10 cellular contexts compared by ENCODE assay signal in the genomic region with DNA sequence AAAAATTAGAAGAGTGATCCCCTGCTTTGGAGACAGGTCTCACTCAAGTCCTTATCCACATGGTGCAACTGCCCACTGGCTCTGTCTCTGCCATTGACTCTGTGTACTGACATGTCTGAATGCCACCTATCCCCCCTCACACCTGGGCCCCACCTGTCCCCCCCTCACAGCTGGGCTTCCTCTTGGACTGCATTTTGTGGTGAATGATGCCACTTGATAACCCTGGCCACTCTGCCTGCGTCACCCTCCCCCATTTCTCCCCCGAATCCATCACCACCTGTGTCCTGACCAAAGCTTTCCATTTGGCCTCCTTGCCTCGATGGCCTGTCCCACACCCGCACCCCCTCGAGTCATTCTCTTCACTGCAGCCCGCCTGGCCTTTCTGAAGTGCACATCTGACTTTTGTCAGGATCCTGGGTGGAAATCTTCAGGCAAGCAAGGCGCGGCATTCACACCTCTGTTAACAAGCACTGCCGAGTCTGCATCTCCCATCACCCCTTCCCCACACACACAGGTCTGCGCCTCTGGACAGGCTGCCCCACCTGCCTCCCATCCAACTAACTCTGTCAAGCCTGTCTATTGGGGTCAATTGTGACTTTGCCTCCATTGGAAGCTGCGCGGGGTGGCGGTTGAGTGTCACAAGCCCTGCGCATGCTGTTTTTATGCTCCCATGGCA.
DNase-seq lines count a peak whose midpoint lies in the region; ATAC-seq and TF ChIP-seq lines count a peak whose summit lies in the region.
"Had no signal": no experiment of that assay in that cellular context is flagged by ENCODE, and none has a peak within 500 bp of the region (broad histone marks: within the 10 kb centered on the region; RNA-seq: fewer than 3 reads in every experiment).

No MANE protein-coding gene starts in this region.

- no peak for TF ChIP-seq CTCF in epithelial cell of proximal tubule (conservative IDR thresholded peaks at IDR 0.05; ENCODE audit: low read depth, low read length)
- TF ChIP-seq CTCF in prostate gland (IDR thresholded peaks at IDR 0.05), result no peak

- no peak overlapping the region for H3K27ac ChIP-seq in prostate gland
- H3K27ac ChIP-seq: C4-2B had no signal

- H3K36me3 Mint-ChIP-seq in T-helper 17 cell (ENCODE audit: low read depth), result peaks cover 12% of the 10 kb centered on the region

- TF ChIP-seq POLR2A in prostate gland (IDR thresholded peaks at IDR 0.05), result no peak

- no peaks in the 10 kb centered on the region for H3K9me3 ChIP-seq in T-helper 17 cell (ENCODE audit: control insufficient read depth, low read length, poor library complexity, severe bottlenecking)
- no peaks in the 10 kb centered on the region for H3K9me3 ChIP-seq in prostate gland

- H3K4me1 Mint-ChIP-seq in T-helper 17 cell, result peaks cover 70% of the 10 kb centered on the region

- H3K27ac Mint-ChIP-seq in T-helper 17 cell, result peak overlapping the region; percentile 94

- no peaks in the 10 kb centered on the region for H3K4me1 ChIP-seq in prostate gland (replicated peaks)

- intact Hi-C loops in prostate gland (cut with DNase I), result no loop called here

- H3K4me3 ChIP-seq in epithelial cell of proximal tubule (ENCODE audit: low read depth, low read length) (peak overlapping the region; percentile 85), prostate gland (no peak overlapping the region)

- ATAC-seq in T-helper 17 cell (no peak), GM21576 (IDR thresholded peaks at IDR 0.05; ENCODE audit: unreplicated experiment) (no peak)

- peak; percentile 71 for DNase-seq in activated CD8-positive, alpha-beta memory T cell treated with anti-CD3 and anti-CD28 coated beads for 24 hours
- DNase-seq in activated CD8-positive, alpha-beta memory T cell treated with anti-CD3 and anti-CD28 coated beads, Interleukin-2, amount 50 U/mL, for 4 hours, result no peak
- no peak for DNase-seq in T-helper 17 cell
- DNase-seq in epithelial cell of proximal tubule (ENCODE audit: low read depth), result no peak
- DNase-seq in stimulated activated CD8-positive, alpha-beta memory T cell treated with anti-CD3 and anti-CD28 coated beads, Interleukin-4, amount 100 ng/mL, for 48 hours, result peak; percentile 41
- DNase-seq in prostate gland (ENCODE audit: low spot score), result no peak
- DNase-seq in 8988T, result no peak
- DNase-seq: effector CD8-positive, alpha-beta T cell had no signal

- peak overlapping the region; percentile 84 for H3K4me3 Mint-ChIP-seq in T-helper 17 cell

- H3K36me3 ChIP-seq in prostate gland, result no peaks in the 10 kb centered on the region

- WGBS in prostate gland, result 94% methylated on average over 14 of the region's 14 CpGs

- no peaks in the 10 kb centered on the region for H3K27me3 Mint-ChIP-seq in T-helper 17 cell

- no peaks in the 10 kb centered on the region for H3K27me3 ChIP-seq in prostate gland (replicated peaks; ENCODE audit: insufficient read depth)

Comparison
In these comparisons a context has a peak if more than half of its experiments do, and no peak if none do; other contexts are left out.
1. DNase-seq: peak in activated CD8-positive, alpha-beta memory T cell treated with anti-CD3 and anti-CD28 coated beads for 24 hours (single experiment) and stimulated activated CD8-positive, alpha-beta memory T cell treated with anti-CD3 and anti-CD28 coated beads, Interleukin-4, amount 100 ng/mL, for 48 hours (single experiment); none in activated CD8-positive, alpha-beta memory T cell treated with anti-CD3 and anti-CD28 coated beads, Interleukin-2, amount 50 U/mL, for 4 hours (single experiment), T-helper 17 cell (0 of 3), epithelial cell of proximal tubule (single experiment), prostate gland (single experiment) and 8988T (single experiment).